26 cellular contexts compared by ENCODE assay signal in the genomic region with DNA sequence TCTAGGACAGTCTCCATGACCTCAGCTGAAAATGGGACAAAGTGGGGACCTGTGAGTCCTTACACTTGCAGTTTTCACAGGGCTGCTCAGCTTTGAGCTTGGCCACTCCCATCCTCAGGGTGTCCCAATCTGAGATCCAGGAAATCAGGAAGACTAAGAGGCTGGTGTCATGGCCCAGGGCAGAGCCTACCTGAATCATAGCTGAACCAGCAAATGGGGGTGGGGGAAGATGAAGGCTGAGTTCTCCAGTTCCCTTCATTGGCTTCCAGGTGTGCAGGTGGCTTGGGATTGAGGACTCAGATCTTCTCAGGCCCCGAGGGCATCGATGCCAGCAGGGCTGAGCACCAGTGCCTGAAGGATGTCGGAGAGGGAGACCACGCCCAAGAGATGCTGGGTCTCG. TPM values are rescaled to one million over a fixed set of nuclear protein-coding genes. Genes with fewer than 3 reads are reported as not detected.
"Had no signal": no experiment of that assay in that cellular context is flagged by ENCODE, and none has a peak within 500 bp of the region (broad histone marks: within the 10 kb centered on the region; RNA-seq: fewer than 3 reads in every experiment).

No MANE protein-coding gene starts in this region.

- H3K36me3 ChIP-seq: MG63 had no signal

- H3K4me3 ChIP-seq: cardiac muscle cell, MG63 had no signal

- H3K4me1 Mint-ChIP-seq: activated B cell treated with CpG ODN at 0.5 μM for 24 hours; activated CD4-positive, alpha-beta T cell treated with anti-CD3 and anti-CD28 coated beads, Interleukin-2, amount 10 ng/mL, durations not matched to agents 24 days and 14 days; activated T-helper 17 cell treated with anti-CD3 and anti-CD28 coated beads, Interleukin-2, amount 50 U/mL, for 72 hours had no signal

- H3K27me3 ChIP-seq: cardiac muscle cell, MG63 had no signal

- ATAC-seq: activated T-helper 17 cell treated with anti-CD3 and anti-CD28 coated beads, Interleukin-2, amount 50 U/mL, for 72 hours; PC-3 had no signal

- H3K9me3 ChIP-seq: MG63 had no signal

- H3K4me3 Mint-ChIP-seq: activated B cell treated with CpG ODN at 0.5 μM for 24 hours; activated CD4-positive, alpha-beta T cell treated with anti-CD3 and anti-CD28 coated beads, Interleukin-2, amount 10 ng/mL, durations not matched to agents 24 days and 14 days; activated naive CD4-positive, alpha-beta T cell treated with anti-CD3 and anti-CD28 coated beads for 36 hours; activated naive CD8-positive, alpha-beta T cell; activated T-helper 17 cell treated with anti-CD3 and anti-CD28 coated beads, Interleukin-2, amount 50 U/mL, for 72 hours; brain; T-helper 1 cell treated with Interleukin-12 subunit alpha and Interleukin-12 subunit beta and Interleukin-4 antibody, amounts not matched to agents 30 μg/mL and 1 μg/mL, for 36 hours had no signal

- DNase-seq: activated B cell treated with CpG ODN at 0.5 μM for 24 hours; activated CD4-positive, alpha-beta T cell treated with anti-CD3 and anti-CD28 coated beads for 1 hour; activated CD4-positive, alpha-beta T cell treated with anti-CD3 and anti-CD28 coated beads, Interleukin-2, amount 10 ng/mL, durations not matched to agents 24 days and 14 days; activated CD4-positive, alpha-beta T cell treated with anti-CD3 and anti-CD28 coated beads, Interleukin-2, amount 50 U/mL, for 48 hours; activated gamma-delta T cell; activated naive CD4-positive, alpha-beta T cell treated with anti-CD3 and anti-CD28 coated beads for 36 hours; activated T-cell treated with anti-CD3 and anti-CD28 coated beads for 4 hours; activated T-cell treated with anti-CD3 and anti-CD28 coated beads, Interleukin-2, amount 50 U/mL, for 48 hours; amygdala; MG63; MV-4-11; NCI-H1092 treated with DMSO at 0.1 percent for 48 hours; NCI-H1417 treated with DMSO at 0.1 percent for 48 hours; NCI-H1694; NCI-H2029; NCI-H510A treated with DMSO at 0.1 percent for 48 hours; NCI-H69; PC-3; SHP77 treated with DMSO at 0.1 percent for 48 hours had no signal

- H3K36me3 Mint-ChIP-seq: activated naive CD8-positive, alpha-beta T cell; brain had no signal

- H3K9me3 Mint-ChIP-seq: activated B cell treated with CpG ODN at 0.5 μM for 24 hours; activated CD4-positive, alpha-beta T cell treated with anti-CD3 and anti-CD28 coated beads, Interleukin-2, amount 10 ng/mL, durations not matched to agents 24 days and 14 days; activated naive CD4-positive, alpha-beta T cell treated with anti-CD3 and anti-CD28 coated beads for 36 hours; activated T-helper 17 cell treated with anti-CD3 and anti-CD28 coated beads, Interleukin-2, amount 50 U/mL, for 72 hours; T-helper 1 cell treated with Interleukin-12 subunit alpha and Interleukin-12 subunit beta and Interleukin-4 antibody, amounts not matched to agents 30 μg/mL and 1 μg/mL, for 36 hours had no signal

- H3K27ac Mint-ChIP-seq: activated B cell treated with CpG ODN at 0.5 μM for 24 hours; activated CD4-positive, alpha-beta T cell treated with anti-CD3 and anti-CD28 coated beads, Interleukin-2, amount 10 ng/mL, durations not matched to agents 24 days and 14 days; activated naive CD4-positive, alpha-beta T cell treated with anti-CD3 and anti-CD28 coated beads for 36 hours; activated naive CD8-positive, alpha-beta T cell; activated T-helper 17 cell treated with anti-CD3 and anti-CD28 coated beads, Interleukin-2, amount 50 U/mL, for 72 hours; brain; T-helper 1 cell treated with Interleukin-12 subunit alpha and Interleukin-12 subunit beta and Interleukin-4 antibody, amounts not matched to agents 30 μg/mL and 1 μg/mL, for 36 hours had no signal

RNA-seq across cellular contexts. Expression of gene PRKAG3, which starts 8.1 kb away (rescaled TPM):
- total RNA-seq: activated B cell treated with CpG ODN at 0.5 μM for 24 hours; activated CD4-positive, alpha-beta T cell treated with anti-CD3 and anti-CD28 coated beads, Interleukin-2, amount 10 ng/mL, durations not matched to agents 24 days and 14 days; activated naive CD4-positive, alpha-beta T cell treated with anti-CD3 and anti-CD28 coated beads for 36 hours; activated T-helper 17 cell treated with anti-CD3 and anti-CD28 coated beads, Interleukin-2, amount 50 U/mL, for 72 hours; astrocyte; cardiac muscle cell; PC-3; SK-MEL-5 had no signal

RNA-seq across cellular contexts. Expression of gene WNT6, which starts 36.1 kb away (rescaled TPM):
- total RNA-seq: activated CD4-positive, alpha-beta T cell treated with anti-CD3 and anti-CD28 coated beads, Interleukin-2, amount 10 ng/mL, durations not matched to agents 24 days and 14 days; activated naive CD4-positive, alpha-beta T cell treated with anti-CD3 and anti-CD28 coated beads for 36 hours; cardiac muscle cell; PC-3; SK-MEL-5 had no signal

RNA-seq across cellular contexts. Expression of gene CYP27A1, which starts 41.5 kb away (rescaled TPM):
- total RNA-seq: activated naive CD4-positive, alpha-beta T cell treated with anti-CD3 and anti-CD28 coated beads for 36 hours had no signal

RNA-seq across cellular contexts. Expression of gene WNT10A, which starts 57.2 kb away (rescaled TPM):
- total RNA-seq: cardiac muscle cell had no signal
- polyA plus RNA-seq: cardiac muscle cell had no signal
